Comparison of ENCODE assay signal across 19 cellular contexts in the genomic region with DNA sequence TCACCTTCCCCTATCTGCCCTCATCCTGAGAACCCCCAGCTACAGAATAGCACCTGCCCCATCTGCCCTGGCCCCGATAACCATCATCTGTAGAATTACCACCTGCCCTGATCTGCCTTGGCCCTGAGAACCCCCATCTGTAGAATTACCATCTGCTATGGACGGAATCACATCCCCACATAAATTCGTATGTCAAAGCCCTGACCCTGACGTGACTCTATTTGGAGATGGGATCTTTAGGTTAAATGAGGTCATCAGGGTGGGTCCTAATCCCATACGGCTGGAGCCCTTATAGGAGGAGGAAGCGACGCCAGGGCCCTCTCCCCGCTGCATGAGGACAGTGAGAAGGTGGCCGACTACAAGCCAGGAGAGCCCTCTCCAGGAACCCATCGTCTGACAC.
"Had no signal": no experiment of that assay in that cellular context is flagged by ENCODE, and none has a peak within 500 bp of the region (broad histone marks: within the 10 kb centered on the region; RNA-seq: fewer than 3 reads in every experiment).

No MANE protein-coding gene starts in this region.

- H3K4me3 ChIP-seq: lung, right lobe of liver, spleen, suprapubic skin, upper lobe of left lung had no signal

- ATAC-seq: activated naive CD4-positive, alpha-beta T cell treated with anti-CD3 and anti-CD28 coated beads, Interleukin-2, amount 50 U/mL, for 72 hours; activated T-helper 17 cell treated with anti-CD3 and anti-CD28 coated beads, Interleukin-2, amount 50 U/mL, for 72 hours; natural killer cell; right lobe of liver had no signal

- H3K27ac ChIP-seq: brain microvascular endothelial cell, right lobe of liver, suprapubic skin, upper lobe of left lung, VCaP had no signal

- H3K9me3 ChIP-seq: right lobe of liver, spleen, suprapubic skin, upper lobe of left lung had no signal

- H3K27me3 ChIP-seq: brain microvascular endothelial cell, right lobe of liver, upper lobe of left lung had no signal

- H3K27me3 Mint-ChIP-seq: activated CD4-positive, alpha-beta T cell treated with anti-CD3 and anti-CD28 coated beads, Interleukin-2, amount 10 ng/mL, durations not matched to agents 7 days and 5 days; activated T-helper 17 cell treated with anti-CD3 and anti-CD28 coated beads, Interleukin-2, amount 50 U/mL, for 72 hours had no signal

- DNase-seq: activated CD4-positive, alpha-beta T cell treated with anti-CD3 and anti-CD28 coated beads, Interleukin-2, amount 10 ng/mL, durations not matched to agents 7 days and 5 days; activated T-cell treated with anti-CD3 and anti-CD28 coated beads for 4 hours; amniotic stem cell; brain microvascular endothelial cell; cerebellar nuclear complex; erythroblast; hippocampal formation; natural killer cell; stimulated activated naive CD4-positive, alpha-beta T cell treated with Interleukin-2 at 50 U/mL for 16 hours had no signal

- H3K9me3 Mint-ChIP-seq: activated CD4-positive, alpha-beta T cell treated with anti-CD3 and anti-CD28 coated beads, Interleukin-2, amount 10 ng/mL, durations not matched to agents 7 days and 5 days; activated naive CD4-positive, alpha-beta T cell treated with anti-CD3 and anti-CD28 coated beads, Interleukin-2, amount 50 U/mL, for 72 hours; activated T-helper 17 cell treated with anti-CD3 and anti-CD28 coated beads, Interleukin-2, amount 50 U/mL, for 72 hours; dendritic cell treated with granulocyte-macrophage colony-stimulating factor and Interleukin-4, amounts not matched to agents 40 ng/mL and 50 ng/mL, for 4 days; natural killer cell had no signal

- H3K4me1 ChIP-seq: right lobe of liver had no signal

- H3K36me3 Mint-ChIP-seq: natural killer cell had no signal

- H3K27ac Mint-ChIP-seq: activated CD4-positive, alpha-beta T cell treated with anti-CD3 and anti-CD28 coated beads, Interleukin-2, amount 10 ng/mL, durations not matched to agents 7 days and 5 days; activated naive CD4-positive, alpha-beta T cell treated with anti-CD3 and anti-CD28 coated beads, Interleukin-2, amount 50 U/mL, for 72 hours; dendritic cell treated with granulocyte-macrophage colony-stimulating factor and Interleukin-4, amounts not matched to agents 40 ng/mL and 50 ng/mL, for 4 days; natural killer cell; progenitor cell of endocrine pancreas had no signal

- H3K36me3 ChIP-seq: brain microvascular endothelial cell, spleen, suprapubic skin, upper lobe of left lung had no signal

- H3K4me3 Mint-ChIP-seq: activated CD4-positive, alpha-beta T cell treated with anti-CD3 and anti-CD28 coated beads, Interleukin-2, amount 10 ng/mL, durations not matched to agents 7 days and 5 days; activated T-helper 17 cell treated with anti-CD3 and anti-CD28 coated beads, Interleukin-2, amount 50 U/mL, for 72 hours; dendritic cell treated with granulocyte-macrophage colony-stimulating factor and Interleukin-4, amounts not matched to agents 40 ng/mL and 50 ng/mL, for 4 days; natural killer cell had no signal
